In genomic region chr22:36644333-36644757, GRCh38 we compare ENCODE assay signal across 9 cellular contexts. TPM values are rescaled to one million over a fixed set of nuclear protein-coding genes. Genes with fewer than 3 reads are reported as not detected.
DNase-seq lines count a peak whose midpoint lies in the region; ATAC-seq and TF ChIP-seq lines count a peak whose summit lies in the region.
"Had no signal": no experiment of that assay in that cellular context is flagged by ENCODE, and none has a peak within 500 bp of the region (broad histone marks: within the 10 kb centered on the region; RNA-seq: fewer than 3 reads in every experiment).

No MANE protein-coding gene starts in this region.

- DNase-seq in stimulated activated CD4-positive, alpha-beta T cell treated with anti-CD3 and anti-CD28 coated beads, Interleukin-12 subunit alpha, Interleukin-12 subunit beta, amount 100 ng/mL, for 4 hours, result peak; percentile 2
- no peak for DNase-seq in stimulated activated CD4-positive, alpha-beta T cell treated with anti-CD3 and anti-CD28 coated beads, Interleukin-4, amount 100 ng/mL, for 1 hour
- DNase-seq in SK-N-MC (ENCODE audit: low read depth, low spot score) (peak; percentile 44), fibroblast of the conjunctiva (ENCODE audit: low read depth) (peak; percentile 79), Peyer's patch (no peak), NCI-H2107 (lab: John Stamatoyannopoulos, UW) (no peak)
- peak in 2 of 3 donors; percentile 1 to 9 for DNase-seq in stimulated activated CD4-positive, alpha-beta T cell treated with anti-CD3 and anti-CD28 coated beads, TNF-alpha, amount 100 ng/mL, for 48 hours (ENCODE audit: low read depth in 3 of 3)
- DNase-seq: activated T-cell treated with anti-CD3 and anti-CD28 coated beads, Interleukin-2, amount 50 U/mL, for 4 hours had no signal

- TF ChIP-seq CTCF in Peyer's patch (IDR thresholded peaks at IDR 0.05), result no peak

- ATAC-seq in GM21390 (IDR thresholded peaks at IDR 0.05; ENCODE audit: unreplicated experiment), result no peak

- TF ChIP-seq POLR2A in Peyer's patch (IDR thresholded peaks at IDR 0.05), result no peak

- H3K27ac ChIP-seq in SK-N-MC (no peak overlapping the region), Peyer's patch (no peak overlapping the region)

- H3K27me3 ChIP-seq in Peyer's patch, result no peaks in the 10 kb centered on the region

- H3K9me3 ChIP-seq in SK-N-MC (ENCODE audit: low read depth, low read length) (no peaks in the 10 kb centered on the region), Peyer's patch (no peaks in the 10 kb centered on the region)

- H3K36me3 ChIP-seq in SK-N-MC (ENCODE audit: insufficient read depth, low read length), result no peaks in the 10 kb centered on the region
- no peaks in the 10 kb centered on the region for H3K36me3 ChIP-seq in Peyer's patch

- H3K4me3 ChIP-seq in SK-N-MC, result no peak overlapping the region
- H3K4me3 ChIP-seq in Peyer's patch, result no peak overlapping the region

- H3K4me1 ChIP-seq in Peyer's patch, result no peaks in the 10 kb centered on the region

- H3K9ac ChIP-seq in SK-N-MC (ENCODE audit: insufficient read length), result no peak overlapping the region

RNA-seq across cellular contexts. Expression of gene CACNG2, which starts 59.2 kb away (rescaled TPM):
- total RNA-seq in Peyer's patch, result not detected
- total RNA-seq: activated T-cell treated with anti-CD3 and anti-CD28 coated beads, Interleukin-2, amount 50 U/mL, for 4 hours had no signal

Comparison
In these comparisons a context has a peak if more than half of its experiments do, and no peak if none do; other contexts are left out.
1. DNase-seq: peak in stimulated activated CD4-positive, alpha-beta T cell treated with anti-CD3 and anti-CD28 coated beads, Interleukin-12 subunit alpha, Interleukin-12 subunit beta, amount 100 ng/mL, for 4 hours (single experiment), SK-N-MC (single experiment), fibroblast of the conjunctiva (single experiment) and stimulated activated CD4-positive, alpha-beta T cell treated with anti-CD3 and anti-CD28 coated beads, TNF-alpha, amount 100 ng/mL, for 48 hours (2 of 3); none in stimulated activated CD4-positive, alpha-beta T cell treated with anti-CD3 and anti-CD28 coated beads, Interleukin-4, amount 100 ng/mL, for 1 hour (single experiment), Peyer's patch (0 of 3) and NCI-H2107 (single experiment).